In genomic region chr14:91416744-91417133, GRCh38 we compare ENCODE assay signal across 8 cellular contexts.
DNase-seq lines count a peak whose midpoint lies in the region; ATAC-seq and TF ChIP-seq lines count a peak whose summit lies in the region.

No MANE protein-coding gene starts in this region.

- no peaks in the 10 kb centered on the region for H3K27me3 Mint-ChIP-seq in central memory CD8-positive, alpha-beta T cell

- peaks cover 53% of the 10 kb centered on the region for H3K4me1 Mint-ChIP-seq in central memory CD8-positive, alpha-beta T cell

- H3K27ac ChIP-seq in mucosa of rectum (ENCODE audit: low read depth in 2 of 2, low read length in 2 of 2) = peak overlapping the region; percentile 73 to 81

- H3K4me1 ChIP-seq in mucosa of rectum (ENCODE audit: control insufficient read depth in 2 of 2, insufficient read depth in 2 of 2, low read length in 2 of 2) = peaks cover 28 to 37% of the 10 kb centered on the region in 2 donors

- no peaks in the 10 kb centered on the region for H3K9me3 Mint-ChIP-seq in central memory CD8-positive, alpha-beta T cell

- DNase-seq in CD1c-positive myeloid dendritic cell (ENCODE audit: extremely low spot score) (peak; percentile 24), NCI-H446 (lab: John Stamatoyannopoulos, UW) (no peak)
- no peak for DNase-seq in central memory CD8-positive, alpha-beta T cell (ENCODE audit: low spot score in 2 of 2)
- no peak for DNase-seq in effector CD8-positive, alpha-beta T cell (lab: John Stamatoyannopoulos, UW)

- no peaks in the 10 kb centered on the region for H3K36me3 ChIP-seq in mucosa of rectum (ENCODE audit: control insufficient read depth in 2 of 2, insufficient read depth in 2 of 2, low read length in 2 of 2)

- no peak for TF ChIP-seq RAD21 in Ishikawa (IDR thresholded peaks at IDR 0.05; ENCODE audit: low read depth)

- peak overlapping the region; percentile 74 to 76 for H3K4me3 ChIP-seq in mucosa of rectum (ENCODE audit: low read length in 2 of 2)

- TF ChIP-seq EP300 in Ishikawa (IDR thresholded peaks at IDR 0.05; ENCODE audit: borderline replicate concordance) = no peak

- peak overlapping the region; percentile 98 for H3K4me3 Mint-ChIP-seq in central memory CD8-positive, alpha-beta T cell

- H3K27me3 ChIP-seq in mucosa of rectum (ENCODE audit: control insufficient read depth in 2 of 2, insufficient read depth in 2 of 2, low read length in 2 of 2) = no peaks in the 10 kb centered on the region

- H3K9me3 ChIP-seq in mucosa of rectum (ENCODE audit: control insufficient read depth in 2 of 2, low read length in 2 of 2) = no peaks in the 10 kb centered on the region

- H3K36me3 Mint-ChIP-seq in central memory CD8-positive, alpha-beta T cell (ENCODE audit: insufficient read depth) = peaks cover 48% of the 10 kb centered on the region

- H3K27ac Mint-ChIP-seq in central memory CD8-positive, alpha-beta T cell (ENCODE audit: low read depth) = peak overlapping the region; percentile 95

- ATAC-seq in central memory CD8-positive, alpha-beta T cell (replicated peaks; ENCODE audit: extremely low read depth, poor library complexity, severe bottlenecking) = no peak
- no peak for ATAC-seq in GM18511 (IDR thresholded peaks at IDR 0.05; ENCODE audit: unreplicated experiment)
- ATAC-seq in HG03039 (IDR thresholded peaks at IDR 0.05; ENCODE audit: unreplicated experiment) = no peak

- H3K9ac ChIP-seq in mucosa of rectum (ENCODE audit: low read depth in 1 of 2, low read length in 2 of 2) = peak overlapping the region; percentile 72 to 79

TF ChIP-seq in Ishikawa, 13 proteins besides CTCF, POLR2A, EP300 and RAD21:
- TF ChIP-seq REST (IDR thresholded peaks at IDR 0.05; ENCODE audit: low read depth) = no peak
- no peak for TF ChIP-seq TEAD4 (IDR thresholded peaks at IDR 0.05)
- 0 out of 2 replicates have a peak, but pooled peaks have one; percentile 20 for TF ChIP-seq EGR1 (IDR thresholded peaks at IDR 0.05)
- TF ChIP-seq MAX (IDR thresholded peaks at IDR 0.05) = no peak
- TF ChIP-seq YY1 (IDR thresholded peaks at IDR 0.05; ENCODE audit: low read depth) = no peak
- 0 out of 2 replicates have a peak, but pooled peaks have one; percentile 16 for TF ChIP-seq ZBTB7A (IDR thresholded peaks at IDR 0.05; ENCODE audit: low read depth)
- TF ChIP-seq TAF1 (IDR thresholded peaks at IDR 0.05; ENCODE audit: low read depth) = no peak; the same call in 1 of the 2 replicates
- TF ChIP-seq NFIC (IDR thresholded peaks at IDR 0.05) = no peak
TF ChIP-seq in Ishikawa: peak in this region for 2.
